Comparison of ENCODE assay signal across 37 cellular contexts in the genomic region with DNA sequence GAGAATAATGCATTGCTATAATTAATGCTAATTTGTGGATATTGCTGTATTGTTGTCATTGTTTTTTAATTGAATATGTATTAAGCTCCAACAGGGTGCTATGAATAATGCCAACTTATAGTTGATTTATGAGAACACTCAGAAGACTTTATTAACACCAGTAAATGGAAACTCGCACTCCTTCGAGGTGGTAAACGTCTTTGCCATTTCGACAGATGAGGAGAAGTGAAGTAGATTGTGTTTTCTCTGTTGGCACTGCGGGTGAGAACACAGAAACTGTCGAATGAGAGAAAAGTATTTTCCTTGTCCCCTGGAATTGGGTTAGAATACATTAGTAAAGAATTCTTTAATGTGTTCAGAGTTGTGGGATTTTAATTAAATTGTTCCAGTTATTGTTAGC.
"Had no signal": no experiment of that assay in that cellular context is flagged by ENCODE, and none has a peak within 500 bp of the region (broad histone marks: within the 10 kb centered on the region; RNA-seq: fewer than 3 reads in every experiment).

No MANE protein-coding gene starts in this region.

- H3K4me1 ChIP-seq: breast epithelium, Peyer's patch had no signal

- ATAC-seq: activated CD8-positive, alpha-beta memory T cell treated with anti-CD3 and anti-CD28 coated beads, Interleukin-2, amount 10 ng/mL, durations not matched to agents 7 days and 5 days; activated T-cell treated with anti-CD3 and anti-CD28 coated beads, Interleukin-2, amount 50 U/mL, for 72 hours; activated T-helper 17 cell treated with anti-CD3 and anti-CD28 coated beads, Interleukin-2, amount 50 U/mL, for 72 hours; body of pancreas; PC-3 had no signal

- H3K4me1 Mint-ChIP-seq: activated T-helper 17 cell treated with anti-CD3 and anti-CD28 coated beads, Interleukin-2, amount 50 U/mL, for 72 hours had no signal

- H3K27me3 Mint-ChIP-seq: activated CD4-positive, alpha-beta memory T cell treated with anti-CD3 and anti-CD28 coated beads, Interleukin-2, amount 10 ng/mL, durations not matched to agents 7 days and 5 days; activated CD8-positive, alpha-beta memory T cell treated with anti-CD3 and anti-CD28 coated beads, Interleukin-2, amount 10 ng/mL, durations not matched to agents 7 days and 5 days; activated naive CD8-positive, alpha-beta T cell treated with anti-CD3 and anti-CD28 coated beads for 36 hours; activated T-helper 17 cell treated with anti-CD3 and anti-CD28 coated beads, Interleukin-2, amount 50 U/mL, for 72 hours had no signal

- DNase-seq: activated CD4-positive, alpha-beta memory T cell treated with anti-CD3 and anti-CD28 coated beads, Interleukin-2, amount 10 ng/mL, durations not matched to agents 7 days and 5 days; activated CD4-positive, alpha-beta T cell treated with anti-CD3 and anti-CD28 coated beads for 1 hour; activated CD4-positive, alpha-beta T cell treated with anti-CD3 and anti-CD28 coated beads for 48 hours; activated CD4-positive, CD25-positive, alpha-beta regulatory T cell; activated CD8-positive, alpha-beta memory T cell treated with anti-CD3 and anti-CD28 coated beads for 24 hours; activated CD8-positive, alpha-beta memory T cell treated with anti-CD3 and anti-CD28 coated beads, Interleukin-2, amount 10 ng/mL, durations not matched to agents 7 days and 5 days; activated CD8-positive, alpha-beta memory T cell treated with anti-CD3 and anti-CD28 coated beads, Interleukin-2, amount 50 U/mL, for 48 hours; activated effector memory CD4-positive, alpha-beta T cell treated with anti-CD3 and anti-CD28 coated beads, Interleukin-2, amount 50 U/mL, for 16 hours; activated naive CD4-positive, alpha-beta T cell; activated naive CD4-positive, alpha-beta T cell treated with anti-CD3 and anti-CD28 coated beads, Interleukin-2, amount 50 U/mL, for 16 hours; activated naive CD8-positive, alpha-beta T cell treated with anti-CD3 and anti-CD28 coated beads for 36 hours; activated T-cell treated with anti-CD3 and anti-CD28 coated beads, Interleukin-2, amount 50 U/mL, for 72 hours; amniotic stem cell; aorta; body of pancreas; Kasumi-1; KG1; MG63; NCI-H1048; NCI-H1105 treated with DMSO at 0.1 percent for 48 hours; NCI-H1436; NCI-H1694; NCI-H1930; NCI-H2081 treated with DMSO at 0.1 percent for 48 hours; NCI-H226; NCI-H446 treated with DMSO at 0.1 percent for 48 hours; NCI-H524 treated with DMSO at 0.1 percent for 48 hours; NK-92 treated with Interleukin-12 subunit alpha and Interleukin-12 subunit beta, amount 100 ng/mL, for 24 hours; PC-3; Peyer's patch; RPMI8226; SHP77 treated with DMSO at 0.1 percent for 48 hours; T1000; WERI-Rb-1 had no signal

- H3K36me3 ChIP-seq: breast epithelium, MG63, Peyer's patch, WERI-Rb-1 had no signal

- H3K9me3 ChIP-seq: body of pancreas, SJSA1 had no signal

- H3K27me3 ChIP-seq: body of pancreas, breast epithelium, MG63, Peyer's patch, SJSA1 had no signal

- H3K27ac ChIP-seq: body of pancreas, breast epithelium, Peyer's patch, WERI-Rb-1 had no signal

- H3K27ac Mint-ChIP-seq: activated CD4-positive, alpha-beta memory T cell treated with anti-CD3 and anti-CD28 coated beads, Interleukin-2, amount 10 ng/mL, durations not matched to agents 7 days and 5 days; activated CD8-positive, alpha-beta memory T cell treated with anti-CD3 and anti-CD28 coated beads, Interleukin-2, amount 10 ng/mL, durations not matched to agents 7 days and 5 days; activated naive CD8-positive, alpha-beta T cell treated with anti-CD3 and anti-CD28 coated beads for 36 hours; activated T-cell treated with anti-CD3 and anti-CD28 coated beads, Interleukin-2, amount 50 U/mL, for 72 hours; activated T-helper 17 cell treated with anti-CD3 and anti-CD28 coated beads, Interleukin-2, amount 50 U/mL, for 72 hours had no signal

- H3K4me3 ChIP-seq: body of pancreas, breast epithelium, MG63, Peyer's patch, SJSA1 had no signal

- H3K4me3 Mint-ChIP-seq: activated CD4-positive, alpha-beta memory T cell treated with anti-CD3 and anti-CD28 coated beads, Interleukin-2, amount 10 ng/mL, durations not matched to agents 7 days and 5 days; activated CD8-positive, alpha-beta memory T cell treated with anti-CD3 and anti-CD28 coated beads, Interleukin-2, amount 10 ng/mL, durations not matched to agents 7 days and 5 days; activated naive CD8-positive, alpha-beta T cell treated with anti-CD3 and anti-CD28 coated beads for 36 hours; activated T-cell treated with anti-CD3 and anti-CD28 coated beads, Interleukin-2, amount 50 U/mL, for 72 hours; activated T-helper 17 cell treated with anti-CD3 and anti-CD28 coated beads, Interleukin-2, amount 50 U/mL, for 72 hours had no signal
